Comparison of ENCODE assay signal across 2 cellular contexts in genomic region chr4:40323866-40324265, GRCh38.
TF ChIP-seq lines count a peak whose summit lies in the region.

No MANE protein-coding gene starts in this region.

TF ChIP-seq in GM23338, 12 proteins besides CTCF, POLR2A, EP300 and RAD21 (continued from another document):
- TF ChIP-seq ZNF462 (CRISPR knock-in tag; IDR thresholded peaks at IDR 0.05) (no peak), JUNB (IDR thresholded peaks at IDR 0.05; ENCODE audit: unreplicated experiment) (no peak), EZH2 (IDR thresholded peaks at IDR 0.05; ENCODE audit: low read depth, unreplicated experiment) (no peak), ZNF114 (CRISPR knock-in tag; IDR thresholded peaks at IDR 0.05) (no peak), STAT1 (IDR thresholded peaks at IDR 0.05; ENCODE audit: unreplicated experiment) (no peak), POLR2AphosphoS5 (IDR thresholded peaks at IDR 0.05; ENCODE audit: low read depth) (no peak), CREB1 (CRISPR knock-in tag; IDR thresholded peaks at IDR 0.05; ENCODE audit: low read depth) (no peak), NANOG (IDR thresholded peaks at IDR 0.05; ENCODE audit: borderline replicate concordance) (no peak), ETS1 (IDR thresholded peaks at IDR 0.05) (no peak), EZH2phosphoT487 (IDR thresholded peaks at IDR 0.05; ENCODE audit: unreplicated experiment) (no peak)
- TF ChIP-seq, protein P1, sequence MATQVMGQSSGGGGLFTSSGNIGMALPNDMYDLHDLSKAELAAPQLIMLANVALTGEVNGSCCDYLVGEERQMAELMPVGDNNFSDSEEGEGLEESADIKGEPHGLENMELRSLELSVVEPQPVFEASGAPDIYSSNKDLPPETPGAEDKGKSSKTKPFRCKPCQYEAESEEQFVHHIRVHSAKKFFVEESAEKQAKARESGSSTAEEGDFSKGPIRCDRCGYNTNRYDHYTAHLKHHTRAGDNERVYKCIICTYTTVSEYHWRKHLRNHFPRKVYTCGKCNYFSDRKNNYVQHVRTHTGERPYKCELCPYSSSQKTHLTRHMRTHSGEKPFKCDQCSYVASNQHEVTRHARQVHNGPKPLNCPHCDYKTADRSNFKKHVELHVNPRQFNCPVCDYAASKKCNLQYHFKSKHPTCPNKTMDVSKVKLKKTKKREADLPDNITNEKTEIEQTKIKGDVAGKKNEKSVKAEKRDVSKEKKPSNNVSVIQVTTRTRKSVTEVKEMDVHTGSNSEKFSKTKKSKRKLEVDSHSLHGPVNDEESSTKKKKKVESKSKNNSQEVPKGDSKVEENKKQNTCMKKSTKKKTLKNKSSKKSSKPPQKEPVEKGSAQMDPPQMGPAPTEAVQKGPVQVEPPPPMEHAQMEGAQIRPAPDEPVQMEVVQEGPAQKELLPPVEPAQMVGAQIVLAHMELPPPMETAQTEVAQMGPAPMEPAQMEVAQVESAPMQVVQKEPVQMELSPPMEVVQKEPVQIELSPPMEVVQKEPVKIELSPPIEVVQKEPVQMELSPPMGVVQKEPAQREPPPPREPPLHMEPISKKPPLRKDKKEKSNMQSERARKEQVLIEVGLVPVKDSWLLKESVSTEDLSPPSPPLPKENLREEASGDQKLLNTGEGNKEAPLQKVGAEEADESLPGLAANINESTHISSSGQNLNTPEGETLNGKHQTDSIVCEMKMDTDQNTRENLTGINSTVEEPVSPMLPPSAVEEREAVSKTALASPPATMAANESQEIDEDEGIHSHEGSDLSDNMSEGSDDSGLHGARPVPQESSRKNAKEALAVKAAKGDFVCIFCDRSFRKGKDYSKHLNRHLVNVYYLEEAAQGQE (IDR thresholded peaks at IDR 0.05; ENCODE audit: unreplicated experiment): no peak

TF ChIP-seq in WTC11, 78 proteins besides CTCF, POLR2A, EP300 and RAD21 (continued from another document):
- TF ChIP-seq, protein P2, sequence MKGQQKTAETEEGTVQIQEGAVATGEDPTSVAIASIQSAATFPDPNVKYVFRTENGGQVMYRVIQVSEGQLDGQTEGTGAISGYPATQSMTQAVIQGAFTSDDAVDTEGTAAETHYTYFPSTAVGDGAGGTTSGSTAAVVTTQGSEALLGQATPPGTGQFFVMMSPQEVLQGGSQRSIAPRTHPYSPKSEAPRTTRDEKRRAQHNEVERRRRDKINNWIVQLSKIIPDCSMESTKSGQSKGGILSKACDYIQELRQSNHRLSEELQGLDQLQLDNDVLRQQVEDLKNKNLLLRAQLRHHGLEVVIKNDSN (CRISPR knock-in tag; IDR thresholded peaks at IDR 0.05): no peak
- no peak for TF ChIP-seq ZNF396 (CRISPR knock-in tag; IDR thresholded peaks at IDR 0.05; ENCODE audit: borderline replicate concordance)
- TF ChIP-seq, protein P3, sequence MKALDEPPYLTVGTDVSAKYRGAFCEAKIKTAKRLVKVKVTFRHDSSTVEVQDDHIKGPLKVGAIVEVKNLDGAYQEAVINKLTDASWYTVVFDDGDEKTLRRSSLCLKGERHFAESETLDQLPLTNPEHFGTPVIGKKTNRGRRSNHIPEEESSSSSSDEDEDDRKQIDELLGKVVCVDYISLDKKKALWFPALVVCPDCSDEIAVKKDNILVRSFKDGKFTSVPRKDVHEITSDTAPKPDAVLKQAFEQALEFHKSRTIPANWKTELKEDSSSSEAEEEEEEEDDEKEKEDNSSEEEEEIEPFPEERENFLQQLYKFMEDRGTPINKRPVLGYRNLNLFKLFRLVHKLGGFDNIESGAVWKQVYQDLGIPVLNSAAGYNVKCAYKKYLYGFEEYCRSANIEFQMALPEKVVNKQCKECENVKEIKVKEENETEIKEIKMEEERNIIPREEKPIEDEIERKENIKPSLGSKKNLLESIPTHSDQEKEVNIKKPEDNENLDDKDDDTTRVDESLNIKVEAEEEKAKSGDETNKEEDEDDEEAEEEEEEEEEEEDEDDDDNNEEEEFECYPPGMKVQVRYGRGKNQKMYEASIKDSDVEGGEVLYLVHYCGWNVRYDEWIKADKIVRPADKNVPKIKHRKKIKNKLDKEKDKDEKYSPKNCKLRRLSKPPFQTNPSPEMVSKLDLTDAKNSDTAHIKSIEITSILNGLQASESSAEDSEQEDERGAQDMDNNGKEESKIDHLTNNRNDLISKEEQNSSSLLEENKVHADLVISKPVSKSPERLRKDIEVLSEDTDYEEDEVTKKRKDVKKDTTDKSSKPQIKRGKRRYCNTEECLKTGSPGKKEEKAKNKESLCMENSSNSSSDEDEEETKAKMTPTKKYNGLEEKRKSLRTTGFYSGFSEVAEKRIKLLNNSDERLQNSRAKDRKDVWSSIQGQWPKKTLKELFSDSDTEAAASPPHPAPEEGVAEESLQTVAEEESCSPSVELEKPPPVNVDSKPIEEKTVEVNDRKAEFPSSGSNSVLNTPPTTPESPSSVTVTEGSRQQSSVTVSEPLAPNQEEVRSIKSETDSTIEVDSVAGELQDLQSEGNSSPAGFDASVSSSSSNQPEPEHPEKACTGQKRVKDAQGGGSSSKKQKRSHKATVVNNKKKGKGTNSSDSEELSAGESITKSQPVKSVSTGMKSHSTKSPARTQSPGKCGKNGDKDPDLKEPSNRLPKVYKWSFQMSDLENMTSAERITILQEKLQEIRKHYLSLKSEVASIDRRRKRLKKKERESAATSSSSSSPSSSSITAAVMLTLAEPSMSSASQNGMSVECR (CRISPR knock-in tag; IDR thresholded peaks at IDR 0.05; ENCODE audit: borderline replicate concordance): no peak
- TF ChIP-seq ZMAT4 (CRISPR knock-in tag; IDR thresholded peaks at IDR 0.05): no peak
- TF ChIP-seq GABPB1 (CRISPR knock-in tag; IDR thresholded peaks at IDR 0.05): no peak
